Comparison of ENCODE assay signal across 8 cellular contexts in genomic region chr12:45725631-45726593, GRCh38. TPM values are rescaled to one million over a fixed set of nuclear protein-coding genes. Genes with fewer than 3 reads are reported as not detected.
DNase-seq lines count a peak whose midpoint lies in the region; ATAC-seq and TF ChIP-seq lines count a peak whose summit lies in the region.

No MANE protein-coding gene starts in this region.

- no peaks in the 10 kb centered on the region for H3K9me3 Mint-ChIP-seq in Caco-2 (ENCODE audit: unreplicated experiment)
- no peaks in the 10 kb centered on the region for H3K9me3 Mint-ChIP-seq in activated naive CD4-positive, alpha-beta T cell treated with anti-CD3 and anti-CD28 coated beads, Interleukin-2, amount 50 U/mL, for 72 hours

- intact Hi-C loops in Caco-2 (cut with micrococcal nuclease; ENCODE audit: unreplicated experiment) (loop anchor here (2.0 to 10.0 kb wide), 4 partner anchors 21 to 591 kb away; partner anchors contain the start of gene ANO6), right cardiac atrium (cut with DNase I) (loop anchor here in 1 of 4 donors (10.0 kb wide), 1 partner anchor 181 kb away; no protein-coding TSS in a partner anchor)

- DNase-seq in Caco-2 (peak in 1 of 2 experiments; percentile 51), H7 (peak; percentile 36), NCI-H460 (ENCODE audit: extremely low read depth, low read depth) (peak; percentile 59), right cardiac atrium (peak in 1 of 3 donors; percentile 37), putamen (ENCODE audit: low spot score) (peak; percentile 66)
- peak in 1 of 2 donors; percentile 20 for DNase-seq in activated naive CD4-positive, alpha-beta T cell treated with anti-CD3 and anti-CD28 coated beads, Interleukin-2, amount 50 U/mL, for 72 hours (ENCODE audit: low spot score in 2 of 2)

- H3K27ac Mint-ChIP-seq in Caco-2 (ENCODE audit: unreplicated experiment): peak overlapping the region; percentile 80
- peak overlapping the region; percentile 93 to 100 for H3K27ac Mint-ChIP-seq in activated naive CD4-positive, alpha-beta T cell treated with anti-CD3 and anti-CD28 coated beads, Interleukin-2, amount 50 U/mL, for 72 hours

- H3K4me3 ChIP-seq in Caco-2 (ENCODE audit: low read depth, low read length) (peak overlapping the region; percentile 51), H7 (ENCODE audit: insufficient read depth, low read depth, low read length) (peak overlapping the region; percentile 90), right cardiac atrium (ENCODE audit: low read length) (peak overlapping the region; percentile 94)

- peak overlapping the region; percentile 42 for H3K27ac ChIP-seq in right cardiac atrium (ENCODE audit: low read length)

- POLR2A ChIA-PET in Caco-2 (lab: Charles Lee): interaction anchor here (0.8 kb wide), 1 partner anchor 143 kb away, joined by 4 read pairs; no protein-coding TSS in a partner anchor

- no peaks in the 10 kb centered on the region for H3K4me1 Mint-ChIP-seq in Caco-2 (ENCODE audit: low read depth, unreplicated experiment)

- ATAC-seq in activated naive CD4-positive, alpha-beta T cell treated with anti-CD3 and anti-CD28 coated beads, Interleukin-2, amount 50 U/mL, for 72 hours: no peak
- no peak for ATAC-seq in right cardiac atrium
- no peak for ATAC-seq in HG02852 (IDR thresholded peaks at IDR 0.05; ENCODE audit: unreplicated experiment)
- ATAC-seq in GM21786 (IDR thresholded peaks at IDR 0.05; ENCODE audit: unreplicated experiment): no peak

- peaks cover 14% of the 10 kb centered on the region for H3K4me1 ChIP-seq in Caco-2
- no peaks in the 10 kb centered on the region for H3K4me1 ChIP-seq in right cardiac atrium (ENCODE audit: control insufficient read depth, insufficient read depth, low read length)

- H3K27me3 ChIP-seq in Caco-2 (replicated peaks; ENCODE audit: control insufficient read depth, insufficient read depth, low read length) (no peaks in the 10 kb centered on the region), H7 (ENCODE audit: control insufficient read depth, insufficient read depth, low read length) (no peaks in the 10 kb centered on the region), right cardiac atrium (ENCODE audit: control insufficient read depth, insufficient read depth) (no peaks in the 10 kb centered on the region)

- H3K27me3 Mint-ChIP-seq in Caco-2 (ENCODE audit: insufficient read depth, unreplicated experiment): no peaks in the 10 kb centered on the region

- H3K36me3 Mint-ChIP-seq in Caco-2 (ENCODE audit: insufficient read depth, unreplicated experiment): peaks cover 39% of the 10 kb centered on the region
- peaks cover 20 to 24% of the 10 kb centered on the region in 2 donors for H3K36me3 Mint-ChIP-seq in activated naive CD4-positive, alpha-beta T cell treated with anti-CD3 and anti-CD28 coated beads, Interleukin-2, amount 50 U/mL, for 72 hours

- no TSS peak for BruUV-seq in Caco-2 (replicated peaks; lab: Mats Ljungman, UMichigan)

- H3K9me3 ChIP-seq in Caco-2 (no peaks in the 10 kb centered on the region), right cardiac atrium (ENCODE audit: control insufficient read depth, low read length) (no peaks in the 10 kb centered on the region)

- H3K4me3 Mint-ChIP-seq in Caco-2 (ENCODE audit: unreplicated experiment): peak overlapping the region; percentile 79

- TF ChIP-seq CTCF in Caco-2 (IDR thresholded peaks at IDR 0.05; ENCODE audit: insufficient read depth in 1 of 2, low read depth in 1 of 2, low read length in 1 of 2, severe bottlenecking in 1 of 2, unreplicated experiment in 1 of 2): peak; percentile 77 to 78

- H3K36me3 ChIP-seq in Caco-2 (ENCODE audit: control insufficient read depth, insufficient read depth, low read length) (no peaks in the 10 kb centered on the region), H7 (replicated peaks; ENCODE audit: control insufficient read depth, insufficient read depth, low read length) (no peaks in the 10 kb centered on the region)

- 2% methylated on average over 12 of the region's 12 CpGs for WGBS in right cardiac atrium

- CTCF ChIA-PET in Caco-2 (lab: Charles Lee): interaction anchor here (0.6 to 2.2 kb wide), 5 partner anchors 28 to 182 kb away, joined by 3 to 17 read pairs (median 7); no protein-coding TSS in a partner anchor

RNA-seq across cellular contexts. Expression of gene ARID2, which starts 3.6 kb away (rescaled TPM):
- 50.1 and 53.9 TPM in 2 replicates for total RNA-seq in Caco-2 (2022)
- total RNA-seq in H7 (2014; rRNA removed; shearing (Covaris generic)): 20.4 and 32.3 TPM in 2 replicates
- 29.0 and 32.1 TPM in 2 replicates for total RNA-seq in NCI-H460 (2014; rRNA removed; shearing (Covaris generic))
- 10.7 and 14.3 TPM in 2 replicates for polyA plus RNA-seq in NCI-H460 (2014; cell fraction: nucleus; rRNA removed)
- 10 to 100 TPM; 25.7 to 31.5 TPM for total RNA-seq in activated naive CD4-positive, alpha-beta T cell treated with anti-CD3 and anti-CD28 coated beads, Interleukin-2, amount 50 U/mL, for 72 hours
- total RNA-seq in right cardiac atrium: 10 to 100 TPM; 19.1 to 21.0 (median 20.1) TPM
- 5.4 TPM for polyA plus RNA-seq in right cardiac atrium
